15 cellular contexts compared by ENCODE assay signal in genomic region chr2:64982932-64983331, GRCh38. TPM values are rescaled to one million over a fixed set of nuclear protein-coding genes. Genes with fewer than 3 reads are reported as not detected.
A peak's percentile ranks its signal among the peaks of the same experiment; 100 is the strongest.
DNase-seq lines count a peak whose midpoint lies in the region; ATAC-seq, FAIRE-seq and TF ChIP-seq lines count a peak whose summit lies in the region.
"Had no signal": no experiment of that assay in that cellular context is flagged by ENCODE, and none has a peak within 500 bp of the region (broad histone marks: within the 10 kb centered on the region; RNA-seq: fewer than 3 reads in every experiment).

No MANE protein-coding gene starts in this region.

- no peak overlapping the region for H3K4ac ChIP-seq in mesendoderm (ENCODE audit: low read depth, low read length)

- H4K8ac ChIP-seq in mesendoderm (ENCODE audit: low read depth, low read length) = no peak overlapping the region

- H3K27me3 Mint-ChIP-seq in activated T-cell treated with anti-CD3 and anti-CD28 coated beads, Interleukin-2, amount 50 U/mL, for 72 hours (ENCODE audit: low read depth) = peaks cover 30% of the 10 kb centered on the region
- H3K27me3 Mint-ChIP-seq in WTC11 (ENCODE audit: low read depth) = peaks cover 20% of the 10 kb centered on the region
- H3K27me3 Mint-ChIP-seq: CD4-positive, CD25-positive, alpha-beta regulatory T cell had no signal

- no peaks in the 10 kb centered on the region for H3K79me1 ChIP-seq in mesendoderm (ENCODE audit: low read length)

- H2BK5ac ChIP-seq in mesendoderm (ENCODE audit: low read length) = no peak overlapping the region

- H3K27me3 ChIP-seq in HepG2 (ENCODE audit: control insufficient read depth in 1 of 2, insufficient read depth in 2 of 2, low read length in 2 of 2) = no peaks in the 10 kb centered on the region
- peaks cover 5% of the 10 kb centered on the region for H3K27me3 ChIP-seq in mesendoderm (ENCODE audit: insufficient read depth, low read length, poor library complexity)
- H3K27me3 ChIP-seq: BLaER1 treated with 17β-estradiol and CSF1 and Interleukin-3, amounts not matched to agents 10 nM and 100 nM had no signal

- TSS peak; percentile 52 for BruUV-seq in HepG2 (replicated peaks; lab: Mats Ljungman, UMichigan)

- CTCF ChIA-PET in HepG2 (lab: Yijun Ruan, JAX; ENCODE audit: low intra/inter-chr PET ratio, low total read pairs) (no interaction called here), WTC11 (lab: Charles Lee) (no interaction called here)

- H3K79me2 ChIP-seq in HepG2 (ENCODE audit: insufficient read depth, low read length) (peaks cover 2% of the 10 kb centered on the region), mesendoderm (ENCODE audit: control insufficient read depth, insufficient read depth, low read length) (no peaks in the 10 kb centered on the region)

- H3K36me3 ChIP-seq in HepG2 (replicated peaks in 1 of 2; ENCODE audit: control insufficient read depth in 1 of 2, insufficient read depth in 2 of 2, low read length in 2 of 2) (no peaks in the 10 kb centered on the region), mesendoderm (ENCODE audit: control insufficient read depth, insufficient read depth, low read length) (no peaks in the 10 kb centered on the region)
- H3K36me3 ChIP-seq: BLaER1 treated with 17β-estradiol and CSF1 and Interleukin-3, amounts not matched to agents 10 nM and 100 nM; HAP-1 had no signal

- no peak for TF ChIP-seq CTCF in VCaP (conservative IDR thresholded peaks at IDR 0.05)
- TF ChIP-seq CTCF in HepG2 (CRISPR knock-in tag; IDR thresholded peaks at IDR 0.05) = no peak
- TF ChIP-seq CTCF in WTC11 (IDR thresholded peaks at IDR 0.05) = no peak

- H3K23ac ChIP-seq in mesendoderm (ENCODE audit: low read length) = no peak overlapping the region

- peaks cover 0 to 1% of the 10 kb centered on the region in 2 donors for H3K36me3 Mint-ChIP-seq in activated T-cell treated with anti-CD3 and anti-CD28 coated beads, Interleukin-2, amount 50 U/mL, for 72 hours (ENCODE audit: insufficient read depth in 2 of 2)
- no peaks in the 10 kb centered on the region for H3K36me3 Mint-ChIP-seq in WTC11
- H3K36me3 Mint-ChIP-seq: CD4-positive, CD25-positive, alpha-beta regulatory T cell had no signal

- H3K27ac ChIP-seq in VCaP (peak overlapping the region; percentile 25; the same call in 1 of the 2 replicates), HepG2 (ENCODE audit: extremely low read length, insufficient read depth, low read length) (peak overlapping the region; percentile 89), mesendoderm (ENCODE audit: low read depth, low read length) (no peak overlapping the region)
- H3K27ac ChIP-seq: BLaER1 treated with 17β-estradiol and CSF1 and Interleukin-3, amounts not matched to agents 10 nM and 100 nM; HL-60 had no signal

- POLR2A ChIA-PET in HepG2 (lab: Yijun Ruan, JAX) (interaction anchor here (0.9 to 2.3 kb wide), 3 partner anchors 60 to 245 kb away, joined by 3 to 6 read pairs (median 4); partner anchors contain the start of gene ACTR2), WTC11 (lab: Charles Lee) (no interaction called here)

- no peak for TF ChIP-seq POLR2A in HepG2 (IDR thresholded peaks at IDR 0.05; ENCODE audit: insufficient read depth in 1 of 2, low read depth in 2 of 2, low read length in 2 of 2)

- H4K5ac ChIP-seq in mesendoderm (ENCODE audit: low read length) = no peak overlapping the region

- peak overlapping the region; percentile 24; the same call in 1 of the 2 replicates for H3K9ac ChIP-seq in HepG2 (ENCODE audit: insufficient read depth, low read depth, low read length)
- no peak overlapping the region for H3K9ac ChIP-seq in mesendoderm (ENCODE audit: low read length)
- H3K9ac ChIP-seq: BLaER1 treated with 17β-estradiol and CSF1 and Interleukin-3, amounts not matched to agents 10 nM and 100 nM had no signal

- no peak overlapping the region for H3K56ac ChIP-seq in mesendoderm (ENCODE audit: low read length)

- in situ Hi-C loops in HepG2 (cut with HindIII; ENCODE audit: extremely low pct_ligation_motif_present, low pct_unique_long_range_greater_than_20kb) = no loop called here

- FAIRE-seq in HepG2 (lab: Jason Lieb, UNC) = no peak
- FAIRE-seq: GM12891 had no signal

- H3K9me3 Mint-ChIP-seq in activated T-cell treated with anti-CD3 and anti-CD28 coated beads, Interleukin-2, amount 50 U/mL, for 72 hours = no peaks in the 10 kb centered on the region
- no peaks in the 10 kb centered on the region for H3K9me3 Mint-ChIP-seq in WTC11
- H3K9me3 Mint-ChIP-seq: CD4-positive, CD25-positive, alpha-beta regulatory T cell had no signal

- H3K4me1 ChIP-seq in HepG2 (ENCODE audit: insufficient read depth, low read length) (peaks cover 76% of the 10 kb centered on the region), mesendoderm (ENCODE audit: control insufficient read depth, low read depth, low read length) (no peaks in the 10 kb centered on the region)
- H3K4me1 ChIP-seq: HAP-1 had no signal

- no peak for ATAC-seq in activated T-cell treated with anti-CD3 and anti-CD28 coated beads, Interleukin-2, amount 50 U/mL, for 72 hours (replicated peaks in 1 of 2)
- ATAC-seq in HepG2 (no peak), GM18517 (IDR thresholded peaks at IDR 0.05; ENCODE audit: unreplicated experiment) (no peak), WTC11 (no peak)

- H3K4me3 Mint-ChIP-seq in activated T-cell treated with anti-CD3 and anti-CD28 coated beads, Interleukin-2, amount 50 U/mL, for 72 hours = peak overlapping the region; percentile 55 to 65
- no peak overlapping the region for H3K4me3 Mint-ChIP-seq in WTC11

- no peak overlapping the region for H2AK5ac ChIP-seq in mesendoderm (ENCODE audit: low read length)

- peak overlapping the region; percentile 71 for H3K4me2 ChIP-seq in HepG2 (ENCODE audit: low read depth, low read length)
- no peak overlapping the region for H3K4me2 ChIP-seq in mesendoderm (ENCODE audit: low read length)
- H3K4me2 ChIP-seq: BLaER1 treated with 17β-estradiol and CSF1 and Interleukin-3, amounts not matched to agents 10 nM and 100 nM had no signal

- peaks cover 69% of the 10 kb centered on the region for H3K4me1 Mint-ChIP-seq in activated T-cell treated with anti-CD3 and anti-CD28 coated beads, Interleukin-2, amount 50 U/mL, for 72 hours (ENCODE audit: low read depth)
- H3K4me1 Mint-ChIP-seq in WTC11 = peaks cover 8% of the 10 kb centered on the region

- 14% methylated on average over 2 of the region's 2 CpGs for WGBS in HepG2 (ENCODE audit: low lambda C conversion rate)
- no CpG with 5 or more reads among the region's 2 CpGs for WGBS in mesendoderm (ENCODE audit: extremely low coverage, insufficient coverage, low lambda C conversion rate)

- intact Hi-C loops in HepG2 (cut with micrococcal nuclease; ENCODE audit: unreplicated experiment) = loop anchor here (10.0 kb wide), 1 partner anchor 592 kb away; no protein-coding TSS in a partner anchor

- no peaks in the 10 kb centered on the region for H3K9me3 ChIP-seq in HepG2 (ENCODE audit: low read length)
- H3K9me3 ChIP-seq: BLaER1 treated with 17β-estradiol and CSF1 and Interleukin-3, amounts not matched to agents 10 nM and 100 nM; HAP-1 had no signal

- no peak overlapping the region for H3K27ac Mint-ChIP-seq in activated T-cell treated with anti-CD3 and anti-CD28 coated beads, Interleukin-2, amount 50 U/mL, for 72 hours
- no peak overlapping the region for H3K27ac Mint-ChIP-seq in WTC11

- TF ChIP-seq RAD21 in HepG2 (CRISPR knock-in tag; IDR thresholded peaks at IDR 0.05) = no peak

- H3K4me3 ChIP-seq in HepG2 (replicated peaks in 1 of 3; ENCODE audit: insufficient read depth in 1 of 3, low read depth in 2 of 3, low read length in 3 of 3) (peak overlapping the region in 2 of 3 experiments; percentile 36 to 43; a peak in 3 of 6 replicates), mesendoderm (ENCODE audit: low read length) (no peak overlapping the region)
- H3K4me3 ChIP-seq: BLaER1 treated with 17β-estradiol and CSF1 and Interleukin-3, amounts not matched to agents 10 nM and 100 nM; HAP-1 had no signal

- H3K18ac ChIP-seq in mesendoderm (ENCODE audit: low read length) = no peak overlapping the region

- TF ChIP-seq EP300 in HepG2 (IDR thresholded peaks at IDR 0.05; ENCODE audit: low read depth in 2 of 2, low read length in 2 of 2) (no peak), HepG2 (CRISPR knock-in tag; IDR thresholded peaks at IDR 0.05; ENCODE audit: borderline replicate concordance) (no peak)

- no peak overlapping the region for H2BK15ac ChIP-seq in mesendoderm (replicated peaks; ENCODE audit: low read depth)

- no peak for DNase-seq in activated T-cell treated with anti-CD3 and anti-CD28 coated beads, Interleukin-2, amount 50 U/mL, for 72 hours
- DNase-seq in activated T-cell treated with anti-CD3 and anti-CD28 coated beads, Interleukin-2, amount 50 U/mL, for 48 hours = no peak
- DNase-seq in HepG2 (ENCODE audit: low spot score) = peak; percentile 56
- no peak for DNase-seq in mesendoderm
- DNase-seq in WTC11 (ENCODE audit: low spot score) = no peak
- DNase-seq: 8988T, ACHN, GOT3 had no signal

- no peaks in the 10 kb centered on the region for H4K20me1 ChIP-seq in HepG2 (ENCODE audit: insufficient read depth, low read length)
- H4K20me1 ChIP-seq: BLaER1 treated with 17β-estradiol and CSF1 and Interleukin-3, amounts not matched to agents 10 nM and 100 nM had no signal

- no peak overlapping the region for H2BK120ac ChIP-seq in mesendoderm (ENCODE audit: low read depth, low read length)

- H2AFZ ChIP-seq in HepG2 (ENCODE audit: low read length) = no peak overlapping the region

RNA-seq across cellular contexts. Expression of gene SLC1A4, which starts 6.3 kb away (rescaled TPM):
- 10 to 100 TPM; 41.6 to 45.3 TPM for total RNA-seq in activated T-cell treated with anti-CD3 and anti-CD28 coated beads, Interleukin-2, amount 50 U/mL, for 72 hours
- 24.4 and 39.6 TPM in 2 replicates for total RNA-seq in HepG2 (2016; rRNA removed; fragmentation: Illumina TruSeq; extraction: Trizol)
- 7.9 and 8.9 TPM in 2 replicates for total RNA-seq in HepG2 (2016; cell fraction: cytosol; rRNA removed; fragmentation: Illumina TruSeq; extraction: Trizol; ENCODE audit: low read depth)
- 19.9 and 39.6 TPM in 2 replicates for total RNA-seq in HepG2 (2016; cell fraction: insoluble cytoplasmic fraction; rRNA removed; fragmentation: Illumina TruSeq; extraction: Trizol)
- total RNA-seq in HepG2 (2016; cell fraction: membrane; rRNA removed; fragmentation: Illumina TruSeq; extraction: Trizol) = 15.6 and 16.1 TPM in 2 replicates
- 34.0 and 41.6 TPM in 2 replicates for total RNA-seq in HepG2 (2016; cell fraction: nucleus; rRNA removed; fragmentation: Illumina TruSeq; extraction: Trizol)
- 20.8 and 21.0 TPM in 2 replicates for polyA plus RNA-seq in HepG2 (2011; rRNA removed)
- polyA plus RNA-seq in HepG2 (2011; cell fraction: cytosol; rRNA removed) = 19.0 and 19.8 TPM in 2 replicates
- 14.2 and 15.7 TPM in 2 replicates for polyA plus RNA-seq in HepG2 (2011; cell fraction: nucleus; rRNA removed)
- polyA plus RNA-seq in HepG2 (2012) = 19.0 and 28.6 TPM in 2 replicates
- polyA plus RNA-seq in HepG2 (2016; cell fraction: cytosol; fragmentation: Illumina TruSeq; extraction: Trizol; ENCODE audit: low read depth) = 4.5 and 6.0 TPM in 2 replicates
- polyA plus RNA-seq in HepG2 (2016; cell fraction: insoluble cytoplasmic fraction; fragmentation: Illumina TruSeq; extraction: Trizol; ENCODE audit: low read depth) = 16.3 and 20.1 TPM in 2 replicates
- polyA plus RNA-seq in HepG2 (2016; cell fraction: membrane; fragmentation: Illumina TruSeq; extraction: Trizol; ENCODE audit: low read depth) = 11.7 TPM in 2 replicates
- polyA plus RNA-seq in HepG2 (2016; cell fraction: nucleus; fragmentation: Illumina TruSeq; extraction: Trizol; ENCODE audit: insufficient read depth, low read depth) = 47.5 and 51.6 TPM in 2 replicates
- 17.8 and 99.3 TPM in 2 replicates for polyA minus RNA-seq in HepG2 (2011; rRNA and poly(A)+ RNA removed; ENCODE audit: low replicate concordance)
- polyA minus RNA-seq in HepG2 (2011; cell fraction: cytosol; rRNA and poly(A)+ RNA removed) = 42.1 and 43.6 TPM in 2 replicates
- polyA minus RNA-seq in HepG2 (2011; cell fraction: nucleus; rRNA and poly(A)+ RNA removed) = 21.1 and 24.4 TPM in 2 replicates
- polyA plus RNA-seq in mesendoderm (2013, experiment 1 of 2) = 0.59 TPM
- polyA plus RNA-seq in mesendoderm (2013, experiment 2 of 2) = 0.69 TPM
- 0.73 to 1.6 TPM (median 0.80 TPM) in 3 replicates for total RNA-seq in WTC11 (2021)
